ENCODE assay signal across 18 cellular contexts in the genomic region with DNA sequence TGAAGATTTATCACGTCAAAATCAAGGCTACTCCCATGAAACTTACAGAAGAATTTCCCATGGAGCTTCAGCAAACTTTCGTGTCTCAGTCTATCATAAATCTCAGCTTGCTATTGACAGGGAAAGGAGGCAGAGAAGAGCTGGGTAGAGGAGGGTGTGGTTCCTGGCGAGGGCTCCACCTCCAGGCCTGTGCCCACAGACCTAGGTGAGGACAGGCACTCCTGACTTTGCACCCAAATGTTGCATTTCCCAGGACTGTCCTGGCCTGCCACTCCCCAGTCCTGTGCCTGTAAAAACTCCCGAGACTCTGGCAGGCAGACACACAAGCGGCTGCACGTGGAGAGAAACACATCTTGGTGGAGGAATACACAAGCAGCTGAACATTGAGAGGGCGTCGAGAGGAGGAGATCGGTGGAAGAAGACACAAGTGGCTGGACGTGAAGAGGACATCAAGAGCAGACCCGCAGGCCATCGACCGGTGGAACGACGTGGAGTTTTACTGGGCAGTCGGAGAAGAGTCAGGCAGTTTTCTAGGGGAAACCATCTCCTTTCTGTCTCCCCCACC.
"Had no signal": no experiment of that assay in that cellular context is flagged by ENCODE, and none has a peak within 500 bp of the region (broad histone marks: within the 10 kb centered on the region; RNA-seq: fewer than 3 reads in every experiment).

No MANE protein-coding gene starts in this region.

- H3K36me3 ChIP-seq: adrenal gland, ascending aorta, gastroesophageal sphincter, lower lobe of right lung, prostate gland, stomach, suprapubic skin, tibial nerve, WERI-Rb-1 had no signal

- H3K27me3 ChIP-seq: adrenal gland, ascending aorta, gastroesophageal sphincter, stomach, suprapubic skin, tibial nerve had no signal

- H3K4me1 Mint-ChIP-seq: activated naive CD4-positive, alpha-beta T cell treated with anti-CD3 and anti-CD28 coated beads, Interleukin-2, amount 50 U/mL, for 24 hours; naive thymus-derived CD8-positive, alpha-beta T cell had no signal

- H3K27ac Mint-ChIP-seq: activated naive CD4-positive, alpha-beta T cell treated with anti-CD3 and anti-CD28 coated beads, Interleukin-2, amount 50 U/mL, for 24 hours; naive thymus-derived CD8-positive, alpha-beta T cell had no signal

- H3K9me3 ChIP-seq: adrenal gland, ascending aorta, gastroesophageal sphincter, lower lobe of right lung, prostate gland, suprapubic skin, tibial nerve had no signal

- H3K4me1 ChIP-seq: adrenal gland, ascending aorta, gastroesophageal sphincter, lower lobe of right lung, prostate gland, stomach, suprapubic skin had no signal

- H3K36me3 Mint-ChIP-seq: activated naive CD4-positive, alpha-beta T cell treated with anti-CD3 and anti-CD28 coated beads, Interleukin-2, amount 50 U/mL, for 24 hours; naive thymus-derived CD8-positive, alpha-beta T cell had no signal

- ATAC-seq: gastroesophageal sphincter; left colon; lower lobe of right lung; naive thymus-derived CD8-positive, alpha-beta T cell had no signal

- H3K9me3 Mint-ChIP-seq: activated naive CD4-positive, alpha-beta T cell treated with anti-CD3 and anti-CD28 coated beads, Interleukin-2, amount 50 U/mL, for 24 hours had no signal

- DNase-seq: activated gamma-delta T cell treated with Interleukin-2 at 50 U/mL for 16 hours; activated T-cell treated with anti-CD3 and anti-CD28 coated beads, Interleukin-2, amount 50 U/mL, for 1 hour; adrenal gland; head of caudate nucleus; left colon; lower lobe of right lung; stimulated activated CD4-positive, alpha-beta T cell treated with anti-CD3 and anti-CD28 coated beads, Interleukin-12 subunit alpha, Interleukin-12 subunit beta, amount 100 ng/mL, for 4 hours; stomach; WERI-Rb-1 had no signal

- H3K27ac ChIP-seq: adrenal gland, ascending aorta, coronary artery, epithelial cell of prostate, gastroesophageal sphincter, lower lobe of right lung, prostate gland, stomach, suprapubic skin, WERI-Rb-1 had no signal

- H3K4me3 ChIP-seq: adrenal gland, ascending aorta, coronary artery, gastroesophageal sphincter, lower lobe of right lung, prostate gland, stomach, suprapubic skin, tibial nerve had no signal

- H3K4me3 Mint-ChIP-seq: activated naive CD4-positive, alpha-beta T cell treated with anti-CD3 and anti-CD28 coated beads, Interleukin-2, amount 50 U/mL, for 24 hours; naive thymus-derived CD8-positive, alpha-beta T cell had no signal
